1 cellular context compared by ENCODE assay signal in genomic region chr16:23640959-23641765, GRCh38.
TF ChIP-seq lines count a peak whose summit lies in the region.

TSS of gene DCTN5 (plus strand) at chr16:23641466. CDS start at chr16:23641543, 77 bp downstream.
TSS of gene PALB2 (minus strand) at chr16:23641310. CDS start at chr16:23641157, 153 bp downstream.

TF ChIP-seq in HEK293, 187 proteins besides CTCF, POLR2A, EP300 and RAD21 (continued from another document and continues in another):
- no peak for TF ChIP-seq ZNF639 (tag by site-specific recombination; IDR thresholded peaks at IDR 0.05)
- no peak for TF ChIP-seq HOXD13 (CRISPR knock-in tag; IDR thresholded peaks at IDR 0.05; ENCODE audit: borderline replicate concordance)
- TF ChIP-seq KLF16 (tag by site-specific recombination; IDR thresholded peaks at IDR 0.05), result peak; percentile 59
- TF ChIP-seq ZNF362 (tag by site-specific recombination; IDR thresholded peaks at IDR 0.05), result no peak
- TF ChIP-seq ZNF747 (tag by site-specific recombination; IDR thresholded peaks at IDR 0.05), result no peak
- no peak; the same call in 1 of the 2 replicates for TF ChIP-seq INSM2 (tag by site-specific recombination; IDR thresholded peaks at IDR 0.05)
- TF ChIP-seq ZNF596 (tag by site-specific recombination; IDR thresholded peaks at IDR 0.05), result no peak
- no peak for TF ChIP-seq ZFHX2 (tag by site-specific recombination; conservative IDR thresholded peaks at IDR 0.05)
- TF ChIP-seq ZNF18 (tag by site-specific recombination; IDR thresholded peaks at IDR 0.05), result no peak
- no peak for TF ChIP-seq ZNF473 (tag by site-specific recombination; IDR thresholded peaks at IDR 0.05)
- no peak for TF ChIP-seq PRDM6 (tag by site-specific recombination; IDR thresholded peaks at IDR 0.05)
- TF ChIP-seq ZNF274 (IDR thresholded peaks at IDR 0.05; ENCODE audit: low read length), result no peak
- no peak for TF ChIP-seq ZNF274 (tag by site-specific recombination; IDR thresholded peaks at IDR 0.05; ENCODE audit: borderline replicate concordance)
- no peak for TF ChIP-seq ZNF19 (tag by site-specific recombination; IDR thresholded peaks at IDR 0.05; ENCODE audit: low read depth)
- no peak for TF ChIP-seq ZNF560 (tag by site-specific recombination; IDR thresholded peaks at IDR 0.05; ENCODE audit: borderline replicate concordance)
- TF ChIP-seq, protein P1, sequence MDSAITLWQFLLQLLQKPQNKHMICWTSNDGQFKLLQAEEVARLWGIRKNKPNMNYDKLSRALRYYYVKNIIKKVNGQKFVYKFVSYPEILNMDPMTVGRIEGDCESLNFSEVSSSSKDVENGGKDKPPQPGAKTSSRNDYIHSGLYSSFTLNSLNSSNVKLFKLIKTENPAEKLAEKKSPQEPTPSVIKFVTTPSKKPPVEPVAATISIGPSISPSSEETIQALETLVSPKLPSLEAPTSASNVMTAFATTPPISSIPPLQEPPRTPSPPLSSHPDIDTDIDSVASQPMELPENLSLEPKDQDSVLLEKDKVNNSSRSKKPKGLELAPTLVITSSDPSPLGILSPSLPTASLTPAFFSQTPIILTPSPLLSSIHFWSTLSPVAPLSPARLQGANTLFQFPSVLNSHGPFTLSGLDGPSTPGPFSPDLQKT (IDR thresholded peaks at IDR 0.05; ENCODE audit: borderline replicate concordance, low read depth, low read length), result peak; percentile 43; the same call in 1 of the 2 replicates
- no peak for TF ChIP-seq ZSCAN23 (tag by site-specific recombination; IDR thresholded peaks at IDR 0.05)
- TF ChIP-seq ZNF626 (tag by site-specific recombination; IDR thresholded peaks at IDR 0.05), result no peak
- no peak for TF ChIP-seq KLF1 (tag by site-specific recombination; IDR thresholded peaks at IDR 0.05)
- TF ChIP-seq KLF9 (tag by site-specific recombination; IDR thresholded peaks at IDR 0.05; ENCODE audit: low read depth), result no peak
- TF ChIP-seq FEZF1 (tag by site-specific recombination; IDR thresholded peaks at IDR 0.05), result 0 out of 2 replicates have a peak, but pooled peaks have one; percentile 20
- no peak for TF ChIP-seq ZNF776 (tag by site-specific recombination; IDR thresholded peaks at IDR 0.05; ENCODE audit: borderline replicate concordance)
- no peak for TF ChIP-seq ZNF677 (tag by site-specific recombination; IDR thresholded peaks at IDR 0.05)
- no peak for TF ChIP-seq REST (tag by site-specific recombination; IDR thresholded peaks at IDR 0.05)
- TF ChIP-seq, protein P2, sequence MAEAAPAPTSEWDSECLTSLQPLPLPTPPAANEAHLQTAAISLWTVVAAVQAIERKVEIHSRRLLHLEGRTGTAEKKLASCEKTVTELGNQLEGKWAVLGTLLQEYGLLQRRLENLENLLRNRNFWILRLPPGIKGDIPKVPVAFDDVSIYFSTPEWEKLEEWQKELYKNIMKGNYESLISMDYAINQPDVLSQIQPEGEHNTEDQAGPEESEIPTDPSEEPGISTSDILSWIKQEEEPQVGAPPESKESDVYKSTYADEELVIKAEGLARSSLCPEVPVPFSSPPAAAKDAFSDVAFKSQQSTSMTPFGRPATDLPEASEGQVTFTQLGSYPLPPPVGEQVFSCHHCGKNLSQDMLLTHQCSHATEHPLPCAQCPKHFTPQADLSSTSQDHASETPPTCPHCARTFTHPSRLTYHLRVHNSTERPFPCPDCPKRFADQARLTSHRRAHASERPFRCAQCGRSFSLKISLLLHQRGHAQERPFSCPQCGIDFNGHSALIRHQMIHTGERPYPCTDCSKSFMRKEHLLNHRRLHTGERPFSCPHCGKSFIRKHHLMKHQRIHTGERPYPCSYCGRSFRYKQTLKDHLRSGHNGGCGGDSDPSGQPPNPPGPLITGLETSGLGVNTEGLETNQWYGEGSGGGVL (tag by site-specific recombination; IDR thresholded peaks at IDR 0.05), result no peak
- TF ChIP-seq, protein P3, sequence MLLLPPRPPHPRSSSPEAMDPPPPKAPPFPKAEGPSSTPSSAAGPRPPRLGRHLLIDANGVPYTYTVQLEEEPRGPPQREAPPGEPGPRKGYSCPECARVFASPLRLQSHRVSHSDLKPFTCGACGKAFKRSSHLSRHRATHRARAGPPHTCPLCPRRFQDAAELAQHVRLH (tag by site-specific recombination; IDR thresholded peaks at IDR 0.05), result peak; percentile 64
- no peak for TF ChIP-seq ZNF529 (tag by site-specific recombination; IDR thresholded peaks at IDR 0.05; ENCODE audit: insufficient replicate concordance)
- TF ChIP-seq SCRT2 (tag by site-specific recombination; IDR thresholded peaks at IDR 0.05), result no peak
- no peak for TF ChIP-seq MYNN (tag by site-specific recombination; IDR thresholded peaks at IDR 0.05; ENCODE audit: borderline replicate concordance)
- peak; percentile 67; the same call in 1 of the 2 replicates for TF ChIP-seq ZNF24 (tag by site-specific recombination; IDR thresholded peaks at IDR 0.05)
- no peak for TF ChIP-seq ZNF624 (tag by site-specific recombination; IDR thresholded peaks at IDR 0.05)
- TF ChIP-seq ZNF133 (tag by site-specific recombination; IDR thresholded peaks at IDR 0.05), result no peak
- TF ChIP-seq ZNF169 (tag by site-specific recombination; IDR thresholded peaks at IDR 0.05), result no peak
- peak; percentile 84 for TF ChIP-seq ZXDB (tag by site-specific recombination; IDR thresholded peaks at IDR 0.05)
- TF ChIP-seq ZBTB17 (tag by site-specific recombination; IDR thresholded peaks at IDR 0.05), result peak; percentile 100
- TF ChIP-seq ZNF768 (tag by site-specific recombination; IDR thresholded peaks at IDR 0.05), result no peak
- no peak for TF ChIP-seq ZNF658 (tag by site-specific recombination; IDR thresholded peaks at IDR 0.05)
- no peak for TF ChIP-seq ZNF548 (tag by site-specific recombination; IDR thresholded peaks at IDR 0.05)
- TF ChIP-seq ZNF211 (tag by site-specific recombination; IDR thresholded peaks at IDR 0.05; ENCODE audit: low read depth), result no peak
- TF ChIP-seq ZFP41 (tag by site-specific recombination; IDR thresholded peaks at IDR 0.05; ENCODE audit: borderline replicate concordance), result no peak
- peak; percentile 83 for TF ChIP-seq ZNF76 (tag by site-specific recombination; IDR thresholded peaks at IDR 0.05; ENCODE audit: borderline replicate concordance, low read depth)
- TF ChIP-seq ZNF10 (tag by site-specific recombination; IDR thresholded peaks at IDR 0.05), result no peak
- TF ChIP-seq GLIS2 (tag by site-specific recombination; IDR thresholded peaks at IDR 0.05), result peak; percentile 56
- TF ChIP-seq ZNF843 (tag by site-specific recombination; IDR thresholded peaks at IDR 0.05), result 0 out of 2 replicates have a peak, but pooled peaks have one; percentile 2
- no peak for TF ChIP-seq ZNF433 (tag by site-specific recombination; IDR thresholded peaks at IDR 0.05; ENCODE audit: low read depth)
- no peak for TF ChIP-seq ZNF138 (tag by site-specific recombination; IDR thresholded peaks at IDR 0.05; ENCODE audit: borderline replicate concordance)
- TF ChIP-seq ZNF558 (tag by site-specific recombination; IDR thresholded peaks at IDR 0.05), result no peak
- TF ChIP-seq ZIC2 (tag by site-specific recombination; IDR thresholded peaks at IDR 0.05), result no peak
- peak; percentile 88; the same call in 1 of the 2 replicates for TF ChIP-seq ZNF394 (tag by site-specific recombination; IDR thresholded peaks at IDR 0.05; ENCODE audit: borderline replicate concordance)
- TF ChIP-seq, protein P4, sequence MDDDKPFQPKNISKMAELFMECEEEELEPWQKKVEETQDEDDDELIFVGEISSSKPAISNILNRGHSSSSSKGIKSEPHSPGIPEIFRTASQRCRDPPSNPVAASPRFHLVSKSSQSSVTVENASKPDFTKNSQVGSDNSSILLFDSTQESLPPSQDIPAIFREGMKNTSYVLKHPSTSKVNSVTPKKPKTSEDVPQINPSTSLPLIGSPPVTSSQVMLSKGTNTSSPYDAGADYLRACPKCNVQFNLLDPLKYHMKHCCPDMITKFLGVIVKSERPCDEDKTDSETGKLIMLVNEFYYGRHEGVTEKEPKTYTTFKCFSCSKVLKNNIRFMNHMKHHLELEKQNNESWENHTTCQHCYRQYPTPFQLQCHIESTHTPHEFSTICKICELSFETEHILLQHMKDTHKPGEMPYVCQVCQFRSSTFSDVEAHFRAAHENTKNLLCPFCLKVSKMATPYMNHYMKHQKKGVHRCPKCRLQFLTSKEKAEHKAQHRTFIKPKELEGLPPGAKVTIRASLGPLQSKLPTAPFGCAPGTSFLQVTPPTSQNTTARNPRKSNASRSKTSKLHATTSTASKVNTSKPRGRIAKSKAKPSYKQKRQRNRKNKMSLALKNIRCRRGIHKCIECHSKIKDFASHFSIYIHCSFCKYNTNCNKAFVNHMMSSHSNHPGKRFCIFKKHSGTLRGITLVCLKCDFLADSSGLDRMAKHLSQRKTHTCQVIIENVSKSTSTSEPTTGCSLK (tag by site-specific recombination; IDR thresholded peaks at IDR 0.05), result no peak
- TF ChIP-seq ZNF354C (tag by site-specific recombination; IDR thresholded peaks at IDR 0.05; ENCODE audit: borderline replicate concordance, low read depth), result no peak
- no peak for TF ChIP-seq REPIN1 (tag by site-specific recombination; IDR thresholded peaks at IDR 0.05; ENCODE audit: low read depth)
- TF ChIP-seq ZNF221 (tag by site-specific recombination; IDR thresholded peaks at IDR 0.05; ENCODE audit: borderline replicate concordance), result no peak
